ENCODE assay signal across 30 cellular contexts in genomic region chr4:146834263-146835034, GRCh38.
"Had no signal": no experiment of that assay in that cellular context is flagged by ENCODE, and none has a peak within 500 bp of the region (broad histone marks: within the 10 kb centered on the region; RNA-seq: fewer than 3 reads in every experiment).

No MANE protein-coding gene starts in this region.

- H3K9ac ChIP-seq: neural progenitor cell, parathyroid adenoma had no signal

- H3K4me3 ChIP-seq: left ventricle myocardium inferior, lung, neural progenitor cell, psoas muscle, right atrium auricular region, skin epidermis, stomach, testis, thyroid gland, transverse colon, upper lobe of left lung had no signal

- H3K27me3 ChIP-seq: neural progenitor cell, neutrophil, right atrium auricular region, stomach, testis, thyroid gland, transverse colon, upper lobe of left lung had no signal

- H3K79me2 ChIP-seq: parathyroid adenoma had no signal

- H3K4me2 ChIP-seq: neural progenitor cell had no signal

- H3K4me1 ChIP-seq: left ventricle myocardium inferior, neural progenitor cell, parathyroid adenoma, psoas muscle, right atrium auricular region, stomach, testis, thyroid gland, transverse colon, upper lobe of left lung had no signal

- H3K27ac ChIP-seq: left ventricle myocardium inferior, neural progenitor cell, neutrophil, parathyroid adenoma, psoas muscle, right atrium auricular region, skin epidermis, stomach, testis, thyroid gland, transverse colon, upper lobe of left lung had no signal

- H3K36me3 ChIP-seq: left ventricle myocardium inferior, neural progenitor cell, neutrophil, right atrium auricular region, stomach, thyroid gland, transverse colon, upper lobe of left lung had no signal

- H3K9me3 ChIP-seq: left ventricle myocardium inferior, neutrophil, psoas muscle, right atrium auricular region, stomach, testis, thyroid gland, transverse colon, upper lobe of left lung had no signal

- ATAC-seq: left colon; natural killer cell; psoas muscle; sciatic nerve; stimulated activated naive B cell treated with anti-CD40 and anti-IgM and Interleukin-4, amounts not matched to agents 10 μg/mL and 1 μg/mL and 100 μg/mL, for 72 hours; stimulated activated naive CD8-positive, alpha-beta T cell treated with anti-CD3 and anti-CD28 coated beads, Interleukin-15, Interleukin-2, amounts not matched to agents 100 U/mL and 50 U/mL, for 24 hours had no signal

- DNase-seq: hypothalamus; immature natural killer cell; kidney; left colon; left ventricle myocardium inferior; naive B cell; natural killer cell; nephron progenitor cell; occipital lobe; psoas muscle; stimulated activated CD4-positive, alpha-beta T cell treated with anti-CD3 and anti-CD28 coated beads, Interleukin-12 subunit alpha, Interleukin-12 subunit beta, amount 100 ng/mL, for 4 hours; stimulated activated CD4-positive, alpha-beta T cell treated with anti-CD3 and anti-CD28 coated beads, Interleukin-15, amount 100 ng/mL, for 24 hours; stimulated activated CD4-positive, alpha-beta T cell treated with anti-CD3 and anti-CD28 coated beads, Interleukin-2, amount 100 ng/mL, for 24 hours; stimulated activated CD4-positive, alpha-beta T cell treated with anti-CD3 and anti-CD28 coated beads, Interleukin-4, amount 100 ng/mL, for 1 hour; stimulated activated naive B cell treated with anti-CD40 and anti-IgM and Interleukin-4, amounts not matched to agents 10 μg/mL and 1 μg/mL and 100 μg/mL, for 72 hours; stimulated activated naive CD8-positive, alpha-beta T cell treated with anti-CD3 and anti-CD28 coated beads, Interleukin-15, Interleukin-2, amounts not matched to agents 100 U/mL and 50 U/mL, for 24 hours; stomach; testis; thyroid gland; transverse colon; upper lobe of left lung had no signal

- H2AFZ ChIP-seq: neural progenitor cell, parathyroid adenoma had no signal

- FAIRE-seq: islet of Langerhans, urothelium cell line had no signal
